In genomic region chr6:28282923-28283322, GRCh38 we compare ENCODE assay signal across 1 cellular context.
TF ChIP-seq lines count a peak whose summit lies in the region.

No MANE protein-coding gene starts in this region.

TF ChIP-seq in GM12878, 131 proteins besides CTCF, POLR2A, EP300 and RAD21:
- no peak for TF ChIP-seq CEBPZ (IDR thresholded peaks at IDR 0.05; ENCODE audit: low read depth, low read length)
- TF ChIP-seq YY1 (IDR thresholded peaks at IDR 0.05; ENCODE audit: low read depth, low read length), result peak; percentile 84
TF ChIP-seq in GM12878: peak in this region for 1.
